In genomic region chr15:91224750-91225380, GRCh38 we compare ENCODE assay signal across 8 cellular contexts.
DNase-seq lines count a peak whose midpoint lies in the region; ATAC-seq, FAIRE-seq and TF ChIP-seq lines count a peak whose summit lies in the region.

No MANE protein-coding gene starts in this region.

- intact Hi-C loops in A673 (cut with micrococcal nuclease; ENCODE audit: unreplicated experiment) (no loop called here), kidney (cut with DNase I) (no loop called here)

- no peak overlapping the region for H3K9ac ChIP-seq in kidney (ENCODE audit: low read length in 2 of 2)

- FAIRE-seq in kidney (lab: Jason Lieb, UNC): no peak

- no peak for ATAC-seq in HG03159 (IDR thresholded peaks at IDR 0.05; ENCODE audit: unreplicated experiment)

- no peaks in the 10 kb centered on the region for H3K9me3 ChIP-seq in A673 (ENCODE audit: low read depth, low read length, poor library complexity, severe bottlenecking)
- H3K9me3 ChIP-seq in kidney (ENCODE audit: control insufficient read depth in 1 of 2, low read length in 2 of 2): no peaks in the 10 kb centered on the region

- H3K4me3 ChIP-seq in A673 (ENCODE audit: low read depth, low read length, poor library complexity, severe bottlenecking): no peak overlapping the region
- H3K4me3 ChIP-seq in kidney (ENCODE audit: low read length in 2 of 2): no peak overlapping the region

- TF ChIP-seq CTCF in A673 (conservative IDR thresholded peaks at IDR 0.05; ENCODE audit: low read depth, low read length) (peak; percentile 75), GM12872 (IDR thresholded peaks at IDR 0.05; ENCODE audit: insufficient read depth, low read depth, low read length) (peak; percentile 81), kidney (IDR thresholded peaks at IDR 0.05; ENCODE audit: borderline replicate concordance, extremely low read depth, insufficient read depth) (peak; percentile 43)

- CTCF ChIA-PET in A673 (lab: Charles Lee): interaction anchor here (0.6 to 1.5 kb wide), 2 partner anchors 103 to 169 kb away, joined by 4 to 6 read pairs; no protein-coding TSS in a partner anchor

- POLR2A ChIA-PET in A673 (lab: Charles Lee; ENCODE audit: low non-redundant PET): interaction anchor here (0.6 kb wide), 1 partner anchor 19 kb away, joined by 13 read pairs; no protein-coding TSS in a partner anchor

- BruUV-seq in A673 (replicated peaks; lab: Mats Ljungman, UMichigan): no TSS peak

- no peaks in the 10 kb centered on the region for H3K4me1 ChIP-seq in A673 (ENCODE audit: insufficient read depth, low read length, poor library complexity, severe bottlenecking)
- no peaks in the 10 kb centered on the region for H3K4me1 ChIP-seq in kidney (ENCODE audit: control insufficient read depth in 1 of 2, insufficient read depth in 1 of 2, low read depth in 1 of 2, low read length in 2 of 2)

- no peaks in the 10 kb centered on the region for H3K27me3 ChIP-seq in A673 (replicated peaks; ENCODE audit: insufficient read depth, low read depth, low read length, poor library complexity)

- H3K36me3 ChIP-seq in A673 (ENCODE audit: insufficient read depth, low read length, poor library complexity, severe bottlenecking) (no peaks in the 10 kb centered on the region), kidney (ENCODE audit: control insufficient read depth in 1 of 2, insufficient read depth in 2 of 2, low read length in 2 of 2) (no peaks in the 10 kb centered on the region)

- no peak overlapping the region for H3K27ac ChIP-seq in A673 (ENCODE audit: low read depth, low read length, poor library complexity, severe bottlenecking)
- H3K27ac ChIP-seq in kidney (ENCODE audit: low read depth in 2 of 2, low read length in 2 of 2): no peak overlapping the region

- DNase-seq in A673 (ENCODE audit: low spot score): peak; percentile 68
- DNase-seq in NCI-H2029 treated with DMSO at 0.1 percent for 48 hours (lab: John Stamatoyannopoulos, UW): peak; percentile 39
- DNase-seq in astrocyte of the hippocampus (ENCODE audit: low read depth, low spot score): peak; percentile 45
- DNase-seq in kidney: no peak
- DNase-seq in occipital lobe (lab: John Stamatoyannopoulos, UW): no peak
- no peak for DNase-seq in T1000 (lab: John Stamatoyannopoulos, UW)

Comparison
In these comparisons a context has a peak if more than half of its experiments do, and no peak if none do; other contexts are left out.
1. DNase-seq: peak in A673 (single experiment), NCI-H2029 treated with DMSO at 0.1 percent for 48 hours (single experiment) and astrocyte of the hippocampus (single experiment); none in kidney (single experiment), occipital lobe (single experiment) and T1000 (single experiment).
2. Peak in every context shown above with its lines, with median percentiles within 50 percentile points of each other: CTCF ChIP-seq.